Comparison of ENCODE assay signal across 9 cellular contexts in the genomic region with DNA sequence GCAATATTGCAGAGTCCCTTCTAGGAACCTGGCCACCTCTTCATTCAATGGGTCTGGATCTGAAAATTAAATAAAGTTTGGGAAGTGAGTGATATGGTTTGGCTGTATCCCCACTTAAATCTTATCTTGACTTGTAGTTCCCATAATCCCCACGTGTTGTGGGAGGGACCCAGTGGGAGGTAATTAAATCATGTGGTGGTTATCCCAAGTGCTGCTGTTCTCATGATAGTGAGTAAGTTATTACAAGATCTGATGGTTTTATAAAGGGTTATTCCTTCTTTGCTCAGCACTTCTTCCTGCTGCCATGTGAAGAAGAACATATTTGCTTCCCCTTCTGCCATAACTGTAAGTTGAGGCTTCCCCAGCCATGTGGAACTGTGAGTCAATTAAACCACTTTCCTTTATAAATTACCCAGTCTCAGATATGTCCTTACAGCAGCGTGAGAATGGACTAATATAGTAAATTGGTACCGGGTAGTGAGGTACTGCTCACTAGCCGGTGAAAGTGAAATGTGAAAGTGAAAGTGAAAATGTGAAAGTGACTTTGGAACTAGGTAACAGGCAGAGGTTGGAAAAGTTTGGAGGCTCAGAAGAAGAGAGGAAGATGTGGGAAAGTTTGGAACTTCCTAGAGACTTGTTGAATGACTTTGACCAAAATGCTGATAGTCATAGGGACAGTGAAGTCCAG. TPM values are rescaled to one million over a fixed set of nuclear protein-coding genes. Genes with fewer than 3 reads are reported as not detected.
DNase-seq lines count a peak whose midpoint lies in the region; ATAC-seq, FAIRE-seq and TF ChIP-seq lines count a peak whose summit lies in the region.
"Not testable (repeated sequence)": the region's sequence is repeated elsewhere in the genome, so short reads cannot be mapped to it uniquely, and the experiment has no call there.
"Had no signal": no experiment of that assay in that cellular context is flagged by ENCODE, and none has a peak within 500 bp of the region (broad histone marks: within the 10 kb centered on the region; RNA-seq: fewer than 3 reads in every experiment).

No MANE protein-coding gene starts in this region.

- H3K27ac Mint-ChIP-seq in activated CD4-positive, alpha-beta T cell treated with anti-CD3 and anti-CD28 coated beads, Interleukin-2, amount 10 ng/mL, durations not matched to agents 7 days and 5 days = peak overlapping the region; percentile 37
- peak overlapping the region; percentile 86 for H3K27ac Mint-ChIP-seq in central memory CD8-positive, alpha-beta T cell (ENCODE audit: low read depth)

- not testable (repeated sequence) for H3K79me2 ChIP-seq in OCI-LY3 (ENCODE audit: low read length)

- FAIRE-seq in small intestine (lab: Jason Lieb, UNC) = not testable (repeated sequence)

- not testable (repeated sequence) for H3K4me2 ChIP-seq in OCI-LY3 (ENCODE audit: low read length)

- peak; percentile 54 for ATAC-seq in central memory CD8-positive, alpha-beta T cell (replicated peaks; ENCODE audit: extremely low read depth, poor library complexity, severe bottlenecking)
- peak in 5 of 8 donors; percentile 44 to 76 (median 61) for ATAC-seq in heart right ventricle

- intact Hi-C loops in heart right ventricle (cut with DNase I) = loop anchor here in 3 of 10 donors (5.0 to 10.0 kb wide), 3 partner anchors 132 to 164 kb away; partner anchors contain the start of gene CDK14 (in 1 of the 3)

- not testable (repeated sequence) for H3K27me3 ChIP-seq in OCI-LY3 (ENCODE audit: low read depth, low read length); heart right ventricle; mucosa of rectum (ENCODE audit: control insufficient read depth in 2 of 2, insufficient read depth in 2 of 2, low read length in 2 of 2); small intestine (ENCODE audit: control insufficient read depth in 2 of 2, insufficient read depth in 2 of 2, low read length in 2 of 2)

- 0 out of 2 replicates have a peak overlapping the region, but pooled peaks have one; percentile 60 for H2AFZ ChIP-seq in OCI-LY3 (ENCODE audit: low read depth, low read length)

- H3K4me3 Mint-ChIP-seq in activated CD4-positive, alpha-beta T cell treated with anti-CD3 and anti-CD28 coated beads, Interleukin-2, amount 10 ng/mL, durations not matched to agents 7 days and 5 days = peak overlapping the region; percentile 31
- peak overlapping the region; percentile 78 for H3K4me3 Mint-ChIP-seq in central memory CD8-positive, alpha-beta T cell

- H4K20me1 ChIP-seq in OCI-LY3 (ENCODE audit: insufficient read depth, low read length) = not testable (repeated sequence)

- 22 to 26% methylated on average over 4 of the region's 4 CpGs for WGBS in heart right ventricle, 2 donors
- 7 to 31% (median 20%) methylated on average over 4 of the region's 4 CpGs for WGBS in small intestine, 3 donors

- peaks cover 16% of the 10 kb centered on the region for H3K9me3 Mint-ChIP-seq in activated CD4-positive, alpha-beta T cell treated with anti-CD3 and anti-CD28 coated beads, Interleukin-2, amount 10 ng/mL, durations not matched to agents 7 days and 5 days
- peaks cover 11% of the 10 kb centered on the region for H3K9me3 Mint-ChIP-seq in central memory CD8-positive, alpha-beta T cell

- H3K9ac ChIP-seq in OCI-LY3 (ENCODE audit: low read length) = not testable (repeated sequence)
- peak overlapping the region; percentile 45 to 47 for H3K9ac ChIP-seq in mucosa of rectum (ENCODE audit: low read depth in 1 of 2, low read length in 2 of 2)

- H3K36me3 Mint-ChIP-seq in activated CD4-positive, alpha-beta T cell treated with anti-CD3 and anti-CD28 coated beads, Interleukin-2, amount 10 ng/mL, durations not matched to agents 7 days and 5 days (ENCODE audit: low read depth); central memory CD8-positive, alpha-beta T cell (ENCODE audit: insufficient read depth): not testable (repeated sequence)

- H3K4me1 ChIP-seq in OCI-LY3 (ENCODE audit: low read length); mucosa of rectum (ENCODE audit: control insufficient read depth in 2 of 2, insufficient read depth in 2 of 2, low read length in 2 of 2); small intestine (ENCODE audit: control insufficient read depth in 2 of 2, insufficient read depth in 1 of 2, low read depth in 1 of 2, low read length in 1 of 2): not testable (repeated sequence)
- peaks cover 0 to 11% (median 0%) of the 10 kb centered on the region in 9 donors for H3K4me1 ChIP-seq in heart right ventricle

- peak overlapping the region; percentile 48 for H3K4me3 ChIP-seq in AG10803 (ENCODE audit: low read length)
- H3K4me3 ChIP-seq in OCI-LY3 (ENCODE audit: low read length); small intestine (ENCODE audit: low read depth in 1 of 2, low read length in 2 of 2): not testable (repeated sequence)
- H3K4me3 ChIP-seq in heart right ventricle = peak overlapping the region in 9 of 10 donors; percentile 15 to 53 (median 47)
- H3K4me3 ChIP-seq in mucosa of rectum (ENCODE audit: low read length in 2 of 2) = peak overlapping the region; percentile 54 to 70

- 0 out of 2 replicates have a peak, but pooled peaks have one; percentile 8 for TF ChIP-seq CTCF in AG10803 (conservative IDR thresholded peaks at IDR 0.05; ENCODE audit: low read length)
- TF ChIP-seq CTCF in OCI-LY3 (IDR thresholded peaks at IDR 0.05; ENCODE audit: low read depth, low read length); heart right ventricle (IDR thresholded peaks at IDR 0.05): not testable (repeated sequence)

- DNase-seq in AG10803 (ENCODE audit: low read depth) (peak; percentile 21), H4 (ENCODE audit: low spot score) (peak; percentile 58), small intestine (peak; percentile 82)
- DNase-seq in activated CD4-positive, alpha-beta T cell treated with anti-CD3 and anti-CD28 coated beads, Interleukin-2, amount 10 ng/mL, durations not matched to agents 7 days and 5 days = peak; percentile 9
- DNase-seq in central memory CD8-positive, alpha-beta T cell (ENCODE audit: low spot score in 2 of 2); heart right ventricle: not testable (repeated sequence)

- H3K36me3 ChIP-seq in OCI-LY3 (replicated peaks; ENCODE audit: low read depth, low read length); heart right ventricle; mucosa of rectum (ENCODE audit: control insufficient read depth in 2 of 2, insufficient read depth in 2 of 2, low read length in 2 of 2); small intestine (ENCODE audit: control insufficient read depth in 2 of 2, insufficient read depth in 2 of 2, low read length in 2 of 2): not testable (repeated sequence)

- POLR2A ChIA-PET in activated CD4-positive, alpha-beta T cell treated with anti-CD3 and anti-CD28 coated beads, Interleukin-2, amount 10 ng/mL, durations not matched to agents 7 days and 5 days (lab: Charles Lee) = not testable (repeated sequence)

- H3K4me1 Mint-ChIP-seq in activated CD4-positive, alpha-beta T cell treated with anti-CD3 and anti-CD28 coated beads, Interleukin-2, amount 10 ng/mL, durations not matched to agents 7 days and 5 days; central memory CD8-positive, alpha-beta T cell: not testable (repeated sequence)

- not testable (repeated sequence) for H3K27me3 Mint-ChIP-seq in activated CD4-positive, alpha-beta T cell treated with anti-CD3 and anti-CD28 coated beads, Interleukin-2, amount 10 ng/mL, durations not matched to agents 7 days and 5 days; central memory CD8-positive, alpha-beta T cell

- not testable (repeated sequence) for H3K27ac ChIP-seq in OCI-LY3 (ENCODE audit: low read length)
- H3K27ac ChIP-seq in heart right ventricle (peak overlapping the region in 8 of 10 donors; percentile 6 to 71 (median 43)), mucosa of rectum (ENCODE audit: low read depth in 2 of 2, low read length in 2 of 2) (peak overlapping the region; percentile 21 to 48), small intestine (ENCODE audit: low read depth in 1 of 2, low read length in 1 of 2) (peak overlapping the region in 1 of 2 donors; percentile 43)

- CTCF ChIA-PET in activated CD4-positive, alpha-beta T cell treated with anti-CD3 and anti-CD28 coated beads, Interleukin-2, amount 10 ng/mL, durations not matched to agents 7 days and 5 days (lab: Charles Lee) = not testable (repeated sequence)

- not testable (repeated sequence) for H3K9me3 ChIP-seq in OCI-LY3 (ENCODE audit: insufficient read depth, low read length); mucosa of rectum (ENCODE audit: control insufficient read depth in 2 of 2, low read length in 2 of 2); small intestine (ENCODE audit: control insufficient read depth, low read depth)
- H3K9me3 ChIP-seq in heart right ventricle = peaks cover 0 to 13% (median 0%) of the 10 kb centered on the region in 11 donors

RNA-seq across cellular contexts. Expression of gene PTTG1IP2, which starts 6.3 kb away (rescaled TPM):
- total RNA-seq in H4 (2014; rRNA removed; shearing (Covaris generic)) = not detected in 2 replicates
- total RNA-seq in activated CD4-positive, alpha-beta T cell treated with anti-CD3 and anti-CD28 coated beads, Interleukin-2, amount 10 ng/mL, durations not matched to agents 7 days and 5 days = not detected
- not detected for total RNA-seq in heart right ventricle
- polyA plus RNA-seq in heart right ventricle = not detected
- not detected for polyA plus RNA-seq in small intestine
- total RNA-seq: smooth muscle cell had no signal
- polyA plus RNA-seq: smooth muscle cell had no signal

RNA-seq across cellular contexts. Expression of gene CLDN12, which starts 59.9 kb away (rescaled TPM):
- total RNA-seq in H4 (2014; rRNA removed; shearing (Covaris generic)) = 31.2 and 40.5 TPM in 2 replicates
- 1 to 10 TPM; 2.4 TPM for total RNA-seq in activated CD4-positive, alpha-beta T cell treated with anti-CD3 and anti-CD28 coated beads, Interleukin-2, amount 10 ng/mL, durations not matched to agents 7 days and 5 days
- 10 to 100 TPM; 25.3 to 47.6 (median 38.2) TPM for total RNA-seq in heart right ventricle
- polyA plus RNA-seq in heart right ventricle (10 to 100 TPM; 12.6 to 38.3 TPM), small intestine (10 to 100 TPM in 2 of 3 donors, 1 to 10 TPM in 1; 9.7 to 33.5 (median 10.5) TPM)
